8 cellular contexts compared by ENCODE assay signal in the genomic region with DNA sequence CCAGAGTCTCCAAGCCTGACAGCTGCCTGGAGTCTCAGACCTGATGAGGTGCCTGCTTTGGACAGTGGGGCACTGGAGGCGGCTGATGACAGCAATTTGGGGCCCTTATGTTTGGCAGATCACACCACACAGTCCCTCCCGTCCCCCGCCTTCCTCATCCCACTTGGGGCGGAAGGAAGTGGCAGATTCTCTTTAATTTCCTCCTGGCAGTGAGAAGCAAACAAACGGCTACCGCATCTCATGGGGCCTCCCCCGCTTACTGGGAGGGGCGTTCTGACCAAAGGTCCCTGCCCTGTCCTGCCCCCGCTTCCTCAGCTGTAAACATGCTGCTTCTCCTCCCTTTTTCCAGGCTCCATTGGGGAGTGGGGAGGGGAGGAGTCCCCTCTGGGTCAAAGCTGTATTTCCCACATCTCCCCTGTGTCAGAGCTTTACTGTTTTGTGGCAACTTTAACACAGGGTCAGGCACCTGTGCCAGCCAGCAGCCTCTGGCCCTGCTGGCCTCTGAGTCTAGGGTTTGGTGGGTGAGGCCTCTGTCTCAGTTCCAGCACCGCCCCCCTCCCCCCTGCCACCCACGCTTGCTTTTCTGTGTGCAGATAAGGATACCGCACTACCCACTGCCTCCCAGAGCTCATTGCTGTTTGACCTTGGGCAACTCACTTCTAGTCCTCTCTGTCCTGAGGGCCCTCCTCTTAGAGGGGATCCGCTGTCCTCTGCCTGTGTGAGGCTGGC. TPM values are rescaled to one million over a fixed set of nuclear protein-coding genes. Genes with fewer than 3 reads are reported as not detected.
DNase-seq lines count a peak whose midpoint lies in the region; TF ChIP-seq lines count a peak whose summit lies in the region.

No MANE protein-coding gene starts in this region.

- H3K4me1 ChIP-seq in Karpas-422 (ENCODE audit: low read length), result peaks cover 65% of the 10 kb centered on the region
- H3K4me1 ChIP-seq in skeletal muscle tissue (ENCODE audit: control insufficient read depth in 3 of 3, insufficient read depth in 3 of 3, low read length in 3 of 3), result peaks cover 52 to 77% (median 73%) of the 10 kb centered on the region in 3 donors

- CTCF ChIA-PET in Calu3 (lab: Charles Lee), result no interaction called here

- TF ChIP-seq CTCF in fibroblast of villous mesenchyme (IDR thresholded peaks at IDR 0.05; ENCODE audit: insufficient read depth, low read depth, low read length), result no peak
- no peak for TF ChIP-seq CTCF in Calu3 (IDR thresholded peaks at IDR 0.05; ENCODE audit: unreplicated experiment)

- intact Hi-C loops in Calu3 (cut with micrococcal nuclease; ENCODE audit: unreplicated experiment), result loop anchor here (5.0 kb wide), 1 partner anchor 272 kb away; the partner anchor contains the start of genes RANBP10 and TSNAXIP1

- H3K4me1 Mint-ChIP-seq in Calu3 (ENCODE audit: low read depth, unreplicated experiment), result peaks cover 11% of the 10 kb centered on the region

- H3K9me2 ChIP-seq in Karpas-422 (replicated peaks; ENCODE audit: insufficient read depth, low read length), result no peaks in the 10 kb centered on the region

- BruUV-seq in Calu3 (replicated peaks; lab: Mats Ljungman, UMichigan), result no TSS peak

- peaks cover 17% of the 10 kb centered on the region for H3K36me3 ChIP-seq in Karpas-422 (ENCODE audit: insufficient read depth, low read length)
- H3K36me3 ChIP-seq in skeletal muscle tissue (ENCODE audit: control insufficient read depth in 3 of 3, insufficient read depth in 3 of 3, low read length in 3 of 3), result peaks cover 0 to 11% (median 8%) of the 10 kb centered on the region in 3 donors

- H3K79me2 ChIP-seq in Karpas-422 (ENCODE audit: low read length), result no peaks in the 10 kb centered on the region

- H3K4me3 Mint-ChIP-seq in Calu3 (ENCODE audit: low read depth, unreplicated experiment), result no peak overlapping the region

- H3K9me3 ChIP-seq in Karpas-422 (ENCODE audit: low read length) (no peaks in the 10 kb centered on the region), skeletal muscle tissue (ENCODE audit: control insufficient read depth in 3 of 3, low read length in 3 of 3) (no peaks in the 10 kb centered on the region)

- H3K27me3 Mint-ChIP-seq in Calu3 (ENCODE audit: unreplicated experiment), result no peaks in the 10 kb centered on the region

- H3K27ac ChIP-seq in Karpas-422 (ENCODE audit: low read length) (peak overlapping the region; percentile 79), skeletal muscle tissue (ENCODE audit: low read depth, low read length) (peak overlapping the region; percentile 75)

- H3K27me3 ChIP-seq in Karpas-422 (ENCODE audit: low read length), result no peaks in the 10 kb centered on the region
- no peaks in the 10 kb centered on the region for H3K27me3 ChIP-seq in skeletal muscle tissue (ENCODE audit: control insufficient read depth in 3 of 3, insufficient read depth in 3 of 3, low read length in 3 of 3)

- no peak overlapping the region for H3K4me2 ChIP-seq in Karpas-422 (ENCODE audit: low read depth, low read length, poor library complexity, severe bottlenecking)

- H3K4me3 ChIP-seq in Karpas-422 (ENCODE audit: low read length), result no peak overlapping the region
- H3K4me3 ChIP-seq in fibroblast of villous mesenchyme (ENCODE audit: low read depth, low read length), result no peak overlapping the region
- H3K4me3 ChIP-seq in skeletal muscle tissue (ENCODE audit: low read length in 3 of 3), result no peak overlapping the region

- H3K9me3 Mint-ChIP-seq in Calu3 (ENCODE audit: low read depth, unreplicated experiment), result no peaks in the 10 kb centered on the region

- no peak for DNase-seq in Karpas-422
- DNase-seq in activated CD8-positive, alpha-beta memory T cell treated with anti-CD3 and anti-CD28 coated beads, Interleukin-2, amount 50 U/mL, for 24 hours (ENCODE audit: extremely low read depth), result peak; percentile 39
- peak; percentile 67 for DNase-seq in fibroblast of villous mesenchyme (ENCODE audit: low read depth)
- DNase-seq in occipital lobe (lab: John Stamatoyannopoulos, UW), result no peak
- no peak for DNase-seq in NCI-H446 treated with DMSO at 0.1 percent for 48 hours (lab: John Stamatoyannopoulos, UW)
- no peak for DNase-seq in NAMALWA (ENCODE audit: low spot score)
- no peak for DNase-seq in Calu3

- H3K9ac ChIP-seq in Karpas-422 (ENCODE audit: low read length) (peak overlapping the region; percentile 46), skeletal muscle tissue (ENCODE audit: low read depth in 1 of 3, low read length in 3 of 3) (peak overlapping the region; percentile 4 to 33 (median 32))

- no peaks in the 10 kb centered on the region for H4K20me1 ChIP-seq in Karpas-422 (ENCODE audit: insufficient read depth, low read depth, low read length)

- no peak overlapping the region for H2AFZ ChIP-seq in Karpas-422 (ENCODE audit: low read length)

- peaks cover 16% of the 10 kb centered on the region for H3K36me3 Mint-ChIP-seq in Calu3 (ENCODE audit: insufficient read depth, unreplicated experiment)

- H3K27ac Mint-ChIP-seq in Calu3 (ENCODE audit: unreplicated experiment), result no peak overlapping the region

RNA-seq across cellular contexts. Expression of gene NFATC3, which starts 5.4 kb away (rescaled TPM):
- 39.1 and 72.3 TPM in 2 replicates for total RNA-seq in Karpas-422 (2014; rRNA removed; shearing (Covaris generic); ENCODE audit: low replicate concordance)
- total RNA-seq in fibroblast of villous mesenchyme (22.5 and 32.8 TPM in 2 replicates), skeletal muscle tissue (29.2 TPM), occipital lobe (23.2 TPM), Calu3 (2022) (39.3 and 39.9 TPM in 2 replicates)

RNA-seq across cellular contexts. Expression of gene DUS2, which starts 56.7 kb away (rescaled TPM):
- 23.7 and 35.8 TPM in 2 replicates for total RNA-seq in Karpas-422 (2014; rRNA removed; shearing (Covaris generic); ENCODE audit: low replicate concordance)
- total RNA-seq in fibroblast of villous mesenchyme (14.5 and 19.4 TPM in 2 replicates), skeletal muscle tissue (15.1 TPM), occipital lobe (9.0 TPM), Calu3 (2022) (31.7 and 33.5 TPM in 2 replicates)

RNA-seq across cellular contexts. Expression of gene DDX28, which starts 56.7 kb away (rescaled TPM):
- total RNA-seq in Karpas-422 (2014; rRNA removed; shearing (Covaris generic); ENCODE audit: low replicate concordance), result 10.8 and 20.9 TPM in 2 replicates
- 12.1 and 13.2 TPM in 2 replicates for total RNA-seq in fibroblast of villous mesenchyme
- total RNA-seq in skeletal muscle tissue, result 14.1 TPM
- 11.2 TPM for total RNA-seq in occipital lobe
- total RNA-seq in Calu3 (2022), result 16.8 and 21.5 TPM in 2 replicates

Comparison
In these comparisons a context has a peak if more than half of its experiments do, and no peak if none do; other contexts are left out.
1. DNase-seq: peak in activated CD8-positive, alpha-beta memory T cell treated with anti-CD3 and anti-CD28 coated beads, Interleukin-2, amount 50 U/mL, for 24 hours (single experiment) and fibroblast of villous mesenchyme (single experiment); none in Karpas-422 (single experiment), occipital lobe (single experiment), NCI-H446 treated with DMSO at 0.1 percent for 48 hours (single experiment), NAMALWA (single experiment) and Calu3 (single experiment).